ENCODE assay signal across 16 cellular contexts in genomic region chr6:91713911-91714310, GRCh38.
"Had no signal": no experiment of that assay in that cellular context is flagged by ENCODE, and none has a peak within 500 bp of the region (broad histone marks: within the 10 kb centered on the region; RNA-seq: fewer than 3 reads in every experiment).

No MANE protein-coding gene starts in this region.

- H3K4me1 ChIP-seq: gastrocnemius medialis, left lung had no signal

- DNase-seq: activated CD4-positive, alpha-beta memory T cell treated with anti-CD3 and anti-CD28 coated beads, Interleukin-2, amount 10 ng/mL, durations not matched to agents 7 days and 5 days; activated CD4-positive, alpha-beta T cell treated with anti-CD3 and anti-CD28 coated beads for 36 hours; activated naive CD8-positive, alpha-beta T cell treated with anti-CD3 and anti-CD28 coated beads, Interleukin-2, amount 10 ng/mL, durations not matched to agents 7 days and 5 days; activated T-cell treated with anti-CD3 and anti-CD28 coated beads, Interleukin-2, amount 50 U/mL, for 48 hours; aorta; caudate nucleus; cortex of kidney; effector CD4-positive, alpha-beta T cell; gastrocnemius medialis; left lung; naive thymus-derived CD8-positive, alpha-beta T cell; retina; stimulated activated CD4-positive, alpha-beta T cell treated with anti-CD3 and anti-CD28 coated beads, Interleukin-2, amount 100 ng/mL, for 48 hours; T-helper 17 cell; WERI-Rb-1 had no signal

- H3K9me3 ChIP-seq: gastrocnemius medialis, left lung had no signal

- H3K4me3 ChIP-seq: gastrocnemius medialis, left lung had no signal

- H3K27me3 ChIP-seq: gastrocnemius medialis, left lung had no signal

- H3K36me3 ChIP-seq: gastrocnemius medialis, left lung, WERI-Rb-1 had no signal

- H3K27ac ChIP-seq: gastrocnemius medialis, left lung, WERI-Rb-1 had no signal

- ATAC-seq: activated CD4-positive, alpha-beta T cell treated with anti-CD3 and anti-CD28 coated beads for 36 hours; gastrocnemius medialis; left lung; naive thymus-derived CD8-positive, alpha-beta T cell; stimulated activated memory B cell treated with anti-CD40 and anti-IgM and Interleukin-4, amounts not matched to agents 10 μg/mL and 1 μg/mL and 100 μg/mL, for 72 hours; T-helper 17 cell had no signal
